ENCODE assay signal across 30 cellular contexts in genomic region chr12:92747151-92747550, GRCh38. TPM values are rescaled to one million over a fixed set of nuclear protein-coding genes. Genes with fewer than 3 reads are reported as not detected.
"Had no signal": no experiment of that assay in that cellular context is flagged by ENCODE, and none has a peak within 500 bp of the region (broad histone marks: within the 10 kb centered on the region; RNA-seq: fewer than 3 reads in every experiment).

No MANE protein-coding gene starts in this region.

- H3K9me3 ChIP-seq: body of pancreas, right lobe of liver, transverse colon, vagina had no signal

- H3K4me3 ChIP-seq: body of pancreas, right lobe of liver, transverse colon, vagina had no signal

- H3K27me3 ChIP-seq: body of pancreas, right lobe of liver, transverse colon, vagina had no signal

- H3K27me3 Mint-ChIP-seq: activated CD4-positive, alpha-beta T cell treated with anti-CD3 and anti-CD28 coated beads, Interleukin-2, amount 10 ng/mL, durations not matched to agents 7 days and 5 days; activated CD8-positive, alpha-beta T cell treated with anti-CD3 and anti-CD28 coated beads for 36 hours; stimulated activated naive B cell treated with anti-CD40 and anti-IgM and Interleukin-4, amounts not matched to agents 10 μg/mL and 1 μg/mL and 100 μg/mL, for 72 hours had no signal

- H3K4me3 Mint-ChIP-seq: activated CD4-positive, alpha-beta T cell treated with anti-CD3 and anti-CD28 coated beads, Interleukin-2, amount 10 ng/mL, durations not matched to agents 7 days and 5 days; activated CD8-positive, alpha-beta memory T cell treated with anti-CD3 and anti-CD28 coated beads, Interleukin-2, amount 10 ng/mL, durations not matched to agents 7 days and 5 days; activated CD8-positive, alpha-beta T cell treated with anti-CD3 and anti-CD28 coated beads for 36 hours; activated naive CD4-positive, alpha-beta T cell treated with anti-CD3 and anti-CD28 coated beads, Interleukin-2, amount 10 ng/mL, durations not matched to agents 7 days and 5 days; activated naive CD8-positive, alpha-beta T cell treated with anti-CD3 and anti-CD28 coated beads, Interleukin-2, amount 50 U/mL, for 24 hours; naive B cell; stimulated activated naive B cell treated with anti-CD40 and anti-IgM and Interleukin-4, amounts not matched to agents 10 μg/mL and 1 μg/mL and 100 μg/mL, for 72 hours; T-helper 2 cell treated with Interferon-gamma antibody and Interleukin-4, amounts not matched to agents 5 μg/mL and 100 μg/mL, for 36 hours had no signal

- H3K36me3 ChIP-seq: right lobe of liver, transverse colon, vagina, WERI-Rb-1 had no signal

- DNase-seq: activated CD4-positive, alpha-beta T cell treated with anti-CD3 and anti-CD28 coated beads, Interleukin-2, amount 10 ng/mL, durations not matched to agents 7 days and 5 days; activated CD4-positive, CD25-positive, alpha-beta regulatory T cell treated with anti-CD3 and anti-CD28 coated beads, Interleukin-2, amount 50 U/mL, for 72 hours; activated CD8-positive, alpha-beta memory T cell treated with anti-CD3 and anti-CD28 coated beads, Interleukin-2, amount 10 ng/mL, durations not matched to agents 7 days and 5 days; activated CD8-positive, alpha-beta T cell treated with anti-CD3 and anti-CD28 coated beads for 36 hours; activated effector memory CD4-positive, alpha-beta T cell treated with anti-CD3 and anti-CD28 coated beads, Interleukin-2, amount 50 U/mL, for 16 hours; activated naive CD4-positive, alpha-beta T cell treated with anti-CD3 and anti-CD28 coated beads, Interleukin-2, amount 10 ng/mL, durations not matched to agents 7 days and 5 days; activated naive CD8-positive, alpha-beta T cell treated with anti-CD3 and anti-CD28 coated beads, Interleukin-2, amount 50 U/mL, for 24 hours; activated T-cell treated with anti-CD3 and anti-CD28 coated beads for 4 hours; body of pancreas; central memory CD4-positive, alpha-beta T cell; effector memory CD4-positive, alpha-beta T cell; hypothalamus; mesenchymal stem cell; naive B cell; nucleus accumbens; posterior cingulate gyrus; right lobe of liver; small intestine; stimulated activated CD4-positive, alpha-beta T cell treated with anti-CD3 and anti-CD28 coated beads, Interleukin-15, amount 100 ng/mL, for 24 hours; stimulated activated CD8-positive, alpha-beta memory T cell treated with anti-CD3 and anti-CD28 coated beads, Interleukin-4, amount 100 ng/mL, for 48 hours; stimulated activated naive B cell treated with anti-CD40 and anti-IgM and Interleukin-4, amounts not matched to agents 10 μg/mL and 1 μg/mL and 100 μg/mL, for 72 hours; transverse colon; WERI-Rb-1 had no signal

- FAIRE-seq: colon, frontal cortex, small intestine, TTC549 had no signal

- H3K4me1 Mint-ChIP-seq: activated CD4-positive, alpha-beta T cell treated with anti-CD3 and anti-CD28 coated beads, Interleukin-2, amount 10 ng/mL, durations not matched to agents 7 days and 5 days; activated CD8-positive, alpha-beta memory T cell treated with anti-CD3 and anti-CD28 coated beads, Interleukin-2, amount 10 ng/mL, durations not matched to agents 7 days and 5 days; activated naive CD4-positive, alpha-beta T cell treated with anti-CD3 and anti-CD28 coated beads, Interleukin-2, amount 10 ng/mL, durations not matched to agents 7 days and 5 days; naive B cell; stimulated activated naive B cell treated with anti-CD40 and anti-IgM and Interleukin-4, amounts not matched to agents 10 μg/mL and 1 μg/mL and 100 μg/mL, for 72 hours had no signal

- H3K36me3 Mint-ChIP-seq: activated CD8-positive, alpha-beta memory T cell treated with anti-CD3 and anti-CD28 coated beads, Interleukin-2, amount 10 ng/mL, durations not matched to agents 7 days and 5 days; activated naive CD4-positive, alpha-beta T cell treated with anti-CD3 and anti-CD28 coated beads, Interleukin-2, amount 10 ng/mL, durations not matched to agents 7 days and 5 days; stimulated activated naive B cell treated with anti-CD40 and anti-IgM and Interleukin-4, amounts not matched to agents 10 μg/mL and 1 μg/mL and 100 μg/mL, for 72 hours had no signal

- H3K9me3 Mint-ChIP-seq: activated CD4-positive, alpha-beta T cell treated with anti-CD3 and anti-CD28 coated beads, Interleukin-2, amount 10 ng/mL, durations not matched to agents 7 days and 5 days; activated CD8-positive, alpha-beta T cell treated with anti-CD3 and anti-CD28 coated beads for 36 hours; activated naive CD4-positive, alpha-beta T cell treated with anti-CD3 and anti-CD28 coated beads, Interleukin-2, amount 10 ng/mL, durations not matched to agents 7 days and 5 days; activated naive CD8-positive, alpha-beta T cell treated with anti-CD3 and anti-CD28 coated beads, Interleukin-2, amount 50 U/mL, for 24 hours; T-helper 2 cell treated with Interferon-gamma antibody and Interleukin-4, amounts not matched to agents 5 μg/mL and 100 μg/mL, for 36 hours had no signal

- H3K4me1 ChIP-seq: body of pancreas, right lobe of liver, transverse colon had no signal

- H3K27ac Mint-ChIP-seq: activated CD4-positive, alpha-beta T cell treated with anti-CD3 and anti-CD28 coated beads, Interleukin-2, amount 10 ng/mL, durations not matched to agents 7 days and 5 days; activated CD8-positive, alpha-beta memory T cell treated with anti-CD3 and anti-CD28 coated beads, Interleukin-2, amount 10 ng/mL, durations not matched to agents 7 days and 5 days; activated CD8-positive, alpha-beta T cell treated with anti-CD3 and anti-CD28 coated beads for 36 hours; activated naive CD4-positive, alpha-beta T cell treated with anti-CD3 and anti-CD28 coated beads, Interleukin-2, amount 10 ng/mL, durations not matched to agents 7 days and 5 days; activated naive CD8-positive, alpha-beta T cell treated with anti-CD3 and anti-CD28 coated beads, Interleukin-2, amount 50 U/mL, for 24 hours; stimulated activated naive B cell treated with anti-CD40 and anti-IgM and Interleukin-4, amounts not matched to agents 10 μg/mL and 1 μg/mL and 100 μg/mL, for 72 hours; T-helper 2 cell treated with Interferon-gamma antibody and Interleukin-4, amounts not matched to agents 5 μg/mL and 100 μg/mL, for 36 hours had no signal

- H3K27ac ChIP-seq: body of pancreas, right lobe of liver, WERI-Rb-1 had no signal

RNA-seq across cellular contexts. Expression of gene PLEKHG7, which starts 44.4 kb away (rescaled TPM):
- total RNA-seq: activated CD4-positive, alpha-beta T cell treated with anti-CD3 and anti-CD28 coated beads, Interleukin-2, amount 10 ng/mL, durations not matched to agents 7 days and 5 days; activated CD8-positive, alpha-beta memory T cell treated with anti-CD3 and anti-CD28 coated beads, Interleukin-2, amount 10 ng/mL, durations not matched to agents 7 days and 5 days; activated CD8-positive, alpha-beta T cell treated with anti-CD3 and anti-CD28 coated beads for 36 hours; dermis microvascular lymphatic vessel endothelial cell; frontal cortex; temporal lobe; vagina had no signal
